1 cellular context compared by ENCODE assay signal in the genomic region with DNA sequence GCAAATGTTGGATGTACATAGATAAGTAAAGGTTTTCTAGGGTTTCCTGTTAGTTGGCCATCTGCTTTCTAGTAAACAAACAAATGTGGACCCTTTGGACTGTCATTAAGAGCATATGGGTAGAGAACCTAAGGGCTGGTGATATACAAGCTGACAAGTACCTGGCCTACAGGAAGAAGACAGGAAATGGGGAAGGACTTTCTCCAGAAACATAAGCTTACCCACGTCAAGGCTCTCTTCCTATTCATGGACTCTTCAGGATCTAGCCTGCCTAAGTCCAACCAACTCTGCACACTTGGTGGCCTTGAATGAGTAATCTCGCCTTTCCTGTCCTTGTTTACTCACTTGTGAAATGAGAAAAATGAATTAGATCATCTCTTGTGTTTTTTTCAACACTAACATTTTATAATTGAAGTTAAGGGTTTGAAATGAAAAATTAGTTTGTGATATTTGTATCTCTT.
A peak's percentile ranks its signal among the peaks of the same experiment; 100 is the strongest.
TF ChIP-seq lines count a peak whose summit lies in the region.

No MANE protein-coding gene starts in this region.

TF ChIP-seq in HepG2, 621 proteins besides CTCF, POLR2A, EP300 and RAD21 (continued from another document and continues in another):
- TF ChIP-seq, protein P1, sequence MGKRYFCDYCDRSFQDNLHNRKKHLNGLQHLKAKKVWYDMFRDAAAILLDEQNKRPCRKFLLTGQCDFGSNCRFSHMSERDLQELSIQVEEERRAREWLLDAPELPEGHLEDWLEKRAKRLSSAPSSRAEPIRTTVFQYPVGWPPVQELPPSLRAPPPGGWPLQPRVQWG (CRISPR knock-in tag; IDR thresholded peaks at IDR 0.05; ENCODE audit: borderline replicate concordance, low read depth), result no peak
- TF ChIP-seq KLF9 (CRISPR knock-in tag; IDR thresholded peaks at IDR 0.05; ENCODE audit: low read depth) (no peak), RBM22 (optimal IDR thresholded peaks at IDR 0.05; ENCODE audit: low read length) (no peak), ZKSCAN1 (IDR thresholded peaks at IDR 0.05; ENCODE audit: low read length) (no peak), ZNF44 (CRISPR knock-in tag; IDR thresholded peaks at IDR 0.05) (no peak), TBL1XR1 (IDR thresholded peaks at IDR 0.05; ENCODE audit: borderline replicate concordance, low read length, partially characterized antibody) (peak; percentile 65), POGK (CRISPR knock-in tag; conservative IDR thresholded peaks at IDR 0.05) (0 out of 2 replicates have a peak, but pooled peaks have one; percentile 22), ZSCAN21 (CRISPR knock-in tag; IDR thresholded peaks at IDR 0.05; ENCODE audit: borderline replicate concordance) (no peak), XRCC5 (optimal IDR thresholded peaks at IDR 0.05; ENCODE audit: low read length) (no peak), NCOA2 (CRISPR knock-in tag; IDR thresholded peaks at IDR 0.05) (peak; percentile 39; the same call in 1 of the 2 replicates), SNAPC5 (CRISPR knock-in tag; IDR thresholded peaks at IDR 0.05; ENCODE audit: borderline replicate concordance) (no peak), SIX4 (CRISPR knock-in tag; IDR thresholded peaks at IDR 0.05) (no peak), ZNF558 (CRISPR knock-in tag; IDR thresholded peaks at IDR 0.05; ENCODE audit: borderline replicate concordance) (no peak), SMAD1 (CRISPR knock-in tag; IDR thresholded peaks at IDR 0.05; ENCODE audit: borderline replicate concordance, low read depth) (no peak), RBFOX2 (IDR thresholded peaks at IDR 0.05; ENCODE audit: low read depth, low read length) (no peak), THYN1 (CRISPR knock-in tag; IDR thresholded peaks at IDR 0.05; ENCODE audit: borderline replicate concordance, low read depth) (no peak), GTF3A (CRISPR knock-in tag; conservative IDR thresholded peaks at IDR 0.05) (no peak), MIER2 (CRISPR knock-in tag; IDR thresholded peaks at IDR 0.05) (0 out of 2 replicates have a peak, but pooled peaks have one; percentile 44), NR3C1 (CRISPR knock-in tag; IDR thresholded peaks at IDR 0.05) (no peak), ZNF547 (CRISPR knock-in tag; IDR thresholded peaks at IDR 0.05) (no peak), ZNF709 (CRISPR knock-in tag; IDR thresholded peaks at IDR 0.05) (no peak), ZNF317 (CRISPR knock-in tag; IDR thresholded peaks at IDR 0.05) (no peak), SPEN (CRISPR knock-in tag; IDR thresholded peaks at IDR 0.05; ENCODE audit: low read depth) (no peak), ZGPAT (CRISPR knock-in tag; IDR thresholded peaks at IDR 0.05) (peak; percentile 36; the same call in 1 of the 2 replicates), ETV5 (CRISPR knock-in tag; IDR thresholded peaks at IDR 0.05; ENCODE audit: borderline replicate concordance) (peak; percentile 69; the same call in 1 of the 2 replicates), ZFP1 (CRISPR knock-in tag; IDR thresholded peaks at IDR 0.05) (peak; percentile 39; the same call in 1 of the 2 replicates), HNF4A (CRISPR knock-in tag; IDR thresholded peaks at IDR 0.05) (peak; percentile 67), AGO1 (IDR thresholded peaks at IDR 0.05; ENCODE audit: low read depth, low read length, poor library complexity, severe bottlenecking) (no peak), IRX3 (CRISPR knock-in tag; IDR thresholded peaks at IDR 0.05; ENCODE audit: borderline replicate concordance, low read depth) (no peak), TARDBP (CRISPR knock-in tag; IDR thresholded peaks at IDR 0.05) (no peak), PAXIP1 (CRISPR knock-in tag; conservative IDR thresholded peaks at IDR 0.05) (peak; percentile 74), ZNF556 (CRISPR knock-in tag; IDR thresholded peaks at IDR 0.05; ENCODE audit: borderline replicate concordance) (no peak), CBX2 (IDR thresholded peaks at IDR 0.05; ENCODE audit: low read depth, low read length) (no peak), CBX2 (CRISPR knock-in tag; IDR thresholded peaks at IDR 0.05; ENCODE audit: low read depth) (no peak), U2AF2 (IDR thresholded peaks at IDR 0.05; ENCODE audit: low read depth, low read length) (no peak), ZBTB7B (CRISPR knock-in tag; IDR thresholded peaks at IDR 0.05) (no peak), FOSL2 (CRISPR knock-in tag; IDR thresholded peaks at IDR 0.05) (peak; percentile 84), ZC3H4 (CRISPR knock-in tag; IDR thresholded peaks at IDR 0.05; ENCODE audit: borderline replicate concordance) (no peak), MED13 (CRISPR knock-in tag; IDR thresholded peaks at IDR 0.05) (no peak), KIAA2018 (CRISPR knock-in tag; IDR thresholded peaks at IDR 0.05; ENCODE audit: borderline replicate concordance) (no peak), KAT8 (CRISPR knock-in tag; IDR thresholded peaks at IDR 0.05) (no peak), ZNF30 (CRISPR knock-in tag; IDR thresholded peaks at IDR 0.05) (no peak), THAP11 (CRISPR knock-in tag; IDR thresholded peaks at IDR 0.05) (no peak)
- TF ChIP-seq, protein P2, sequence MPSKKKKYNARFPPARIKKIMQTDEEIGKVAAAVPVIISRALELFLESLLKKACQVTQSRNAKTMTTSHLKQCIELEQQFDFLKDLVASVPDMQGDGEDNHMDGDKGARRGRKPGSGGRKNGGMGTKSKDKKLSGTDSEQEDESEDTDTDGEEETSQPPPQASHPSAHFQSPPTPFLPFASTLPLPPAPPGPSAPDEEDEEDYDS (CRISPR knock-in tag; IDR thresholded peaks at IDR 0.05), result no peak
- TF ChIP-seq, protein P3, sequence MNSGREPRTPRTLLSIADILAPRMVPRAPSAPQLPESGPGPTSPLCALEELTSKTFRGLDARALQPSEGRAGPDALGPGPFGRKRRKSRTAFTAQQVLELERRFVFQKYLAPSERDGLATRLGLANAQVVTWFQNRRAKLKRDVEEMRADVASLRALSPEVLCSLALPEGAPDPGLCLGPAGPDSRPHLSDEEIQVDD (CRISPR knock-in tag; IDR thresholded peaks at IDR 0.05; ENCODE audit: borderline replicate concordance), result no peak
